13 cellular contexts compared by ENCODE assay signal in the genomic region with DNA sequence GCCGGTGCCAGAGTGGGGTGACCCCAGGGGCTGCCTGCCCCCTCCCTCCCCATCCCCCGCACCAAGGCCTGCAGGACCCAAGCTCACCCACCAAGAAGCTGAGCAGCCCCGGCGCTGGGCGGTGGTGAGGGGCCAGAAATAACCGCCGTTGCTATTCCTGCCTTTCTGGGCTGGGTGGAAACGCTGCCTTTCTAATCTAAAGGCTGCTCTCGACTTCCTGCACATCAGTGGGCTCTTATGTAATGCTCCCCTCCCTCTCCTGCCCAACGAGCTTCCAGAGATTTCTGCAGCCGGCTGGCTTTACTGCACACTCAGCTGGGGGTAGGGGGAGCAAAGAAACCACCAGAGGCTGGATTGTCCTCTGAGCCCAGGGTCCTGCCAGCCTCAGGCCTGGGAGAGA. TPM values are rescaled to one million over a fixed set of nuclear protein-coding genes. Genes with fewer than 3 reads are reported as not detected.
DNase-seq lines count a peak whose midpoint lies in the region; ATAC-seq and FAIRE-seq lines count a peak whose summit lies in the region.
"Had no signal": no experiment of that assay in that cellular context is flagged by ENCODE, and none has a peak within 500 bp of the region (broad histone marks: within the 10 kb centered on the region; RNA-seq: fewer than 3 reads in every experiment).

No MANE protein-coding gene starts in this region.

- peaks cover 29% of the 10 kb centered on the region for H3K4me1 Mint-ChIP-seq in central memory CD8-positive, alpha-beta T cell

- ATAC-seq in Right ventricle myocardium superior (ENCODE audit: poor library complexity) (peak; percentile 30), left lobe of liver (peak; percentile 28), GM21786 (IDR thresholded peaks at IDR 0.05; ENCODE audit: unreplicated experiment) (no peak), HG02642 (IDR thresholded peaks at IDR 0.05; ENCODE audit: poor library complexity, unreplicated experiment) (no peak), GM21528 (IDR thresholded peaks at IDR 0.05; ENCODE audit: low FRiP score, unreplicated experiment) (no peak)
- ATAC-seq in central memory CD8-positive, alpha-beta T cell (replicated peaks; ENCODE audit: extremely low read depth, poor library complexity, severe bottlenecking), result no peak
- ATAC-seq: WTC11 had no signal

- H3K27ac Mint-ChIP-seq in central memory CD8-positive, alpha-beta T cell (ENCODE audit: low read depth), result peak overlapping the region; percentile 99
- H3K27ac Mint-ChIP-seq: WTC11 had no signal

- peaks cover 8% of the 10 kb centered on the region for H3K36me3 Mint-ChIP-seq in central memory CD8-positive, alpha-beta T cell (ENCODE audit: insufficient read depth)
- H3K36me3 Mint-ChIP-seq: WTC11 had no signal

- intact Hi-C loops in Right ventricle myocardium superior (cut with DNase I), result no loop called here
- intact Hi-C loops in cardiac septum (cut with DNase I), result no loop called here

- H3K27me3 Mint-ChIP-seq in central memory CD8-positive, alpha-beta T cell, result no peaks in the 10 kb centered on the region

- FAIRE-seq in urothelium cell line (lab: Jason Lieb, UNC), result no peak

- H3K9me3 Mint-ChIP-seq in central memory CD8-positive, alpha-beta T cell, result no peaks in the 10 kb centered on the region
- H3K9me3 Mint-ChIP-seq: activated T-cell treated with anti-CD3 and anti-CD28 coated beads, Interleukin-2, amount 50 U/mL, for 4 hours; WTC11 had no signal

- H3K4me3 Mint-ChIP-seq in central memory CD8-positive, alpha-beta T cell, result no peak overlapping the region
- H3K4me3 Mint-ChIP-seq: WTC11 had no signal

- no peak for DNase-seq in Right ventricle myocardium superior
- DNase-seq in cardiac septum (ENCODE audit: low spot score), result no peak
- no peak for DNase-seq in central memory CD8-positive, alpha-beta T cell (ENCODE audit: low spot score in 2 of 2)
- no peak for DNase-seq in left lobe of liver (ENCODE audit: low spot score)
- DNase-seq in urothelium cell line (ENCODE audit: low spot score), result peak; percentile 0
- DNase-seq: activated T-cell treated with anti-CD3 and anti-CD28 coated beads, Interleukin-2, amount 50 U/mL, for 4 hours; stimulated activated CD4-positive, alpha-beta T cell treated with anti-CD3 and anti-CD28 coated beads, Interleukin-2, amount 100 ng/mL, for 24 hours; stimulated activated naive B cell treated with anti-CD40 and anti-IgM and Interleukin-4, amounts not matched to agents 10 μg/mL and 1 μg/mL and 100 μg/mL, for 72 hours had no signal

RNA-seq across cellular contexts. Expression of a gene that starts 6.9 kb away (rescaled TPM):
- 6.8 TPM for total RNA-seq in Right ventricle myocardium superior
- total RNA-seq in cardiac septum, result 66.8 TPM
- total RNA-seq in left lobe of liver, result 12.1 TPM

RNA-seq across cellular contexts. Expression of a gene that starts 19.5 kb away (rescaled TPM):
- total RNA-seq in Right ventricle myocardium superior (6.1 TPM), cardiac septum (10.8 TPM), left lobe of liver (not detected)
- total RNA-seq: mononuclear cell had no signal

Comparison
In these comparisons a context has a peak if more than half of its experiments do, and no peak if none do; other contexts are left out.
1. ATAC-seq: peak in Right ventricle myocardium superior (single experiment) and left lobe of liver (single experiment); none in central memory CD8-positive, alpha-beta T cell (single experiment), GM21786 (single experiment), HG02642 (single experiment) and GM21528 (single experiment).